ENCODE assay signal across 27 cellular contexts in genomic region chr4:77525538-77525937, GRCh38.
"Had no signal": no experiment of that assay in that cellular context is flagged by ENCODE, and none has a peak within 500 bp of the region (broad histone marks: within the 10 kb centered on the region; RNA-seq: fewer than 3 reads in every experiment).

No MANE protein-coding gene starts in this region.

- H3K9me3 Mint-ChIP-seq: stimulated activated memory B cell treated with anti-CD40 and anti-IgM and Interleukin-4, amounts not matched to agents 10 μg/mL and 1 μg/mL and 100 μg/mL, for 72 hours; type B pancreatic cell had no signal

- H3K27ac Mint-ChIP-seq: immature natural killer cell; mesothelial cell of epicardium; naive thymus-derived CD4-positive, alpha-beta T cell; natural killer cell treated with Interleukin-12 subunit alpha and Interleukin-12 subunit beta and Interleukin-15 and Interleukin-18, amount 100 ng/mL, for 72 hours; progenitor cell of endocrine pancreas; stimulated activated memory B cell treated with anti-CD40 and anti-IgM and Interleukin-4, amounts not matched to agents 10 μg/mL and 1 μg/mL and 100 μg/mL, for 72 hours; stimulated activated naive CD8-positive, alpha-beta T cell treated with anti-CD3 and anti-CD28 coated beads, Interleukin-15, amount 100 ng/mL, for 72 hours; type B pancreatic cell had no signal

- H3K27me3 ChIP-seq: ovary, right atrium auricular region, right lobe of liver, tibial nerve, uterus had no signal

- H3K36me3 Mint-ChIP-seq: mesothelial cell of epicardium; naive thymus-derived CD4-positive, alpha-beta T cell; stimulated activated memory B cell treated with anti-CD40 and anti-IgM and Interleukin-4, amounts not matched to agents 10 μg/mL and 1 μg/mL and 100 μg/mL, for 72 hours; type B pancreatic cell had no signal

- H3K4me1 ChIP-seq: left ventricle myocardium inferior, right atrium auricular region, tibial nerve, uterus had no signal

- H3K4me3 ChIP-seq: left ventricle myocardium inferior, lung, ovary, right atrium auricular region, right lobe of liver, smooth muscle cell, tibial nerve, uterus had no signal

- H3K4me3 Mint-ChIP-seq: immature natural killer cell; mesothelial cell of epicardium; naive thymus-derived CD4-positive, alpha-beta T cell; natural killer cell treated with Interleukin-12 subunit alpha and Interleukin-12 subunit beta and Interleukin-15 and Interleukin-18, amount 100 ng/mL, for 72 hours; stimulated activated memory B cell treated with anti-CD40 and anti-IgM and Interleukin-4, amounts not matched to agents 10 μg/mL and 1 μg/mL and 100 μg/mL, for 72 hours; stimulated activated naive CD8-positive, alpha-beta T cell treated with anti-CD3 and anti-CD28 coated beads, Interleukin-15, amount 100 ng/mL, for 72 hours; type B pancreatic cell had no signal

- H3K9me3 ChIP-seq: ovary, right atrium auricular region, right lobe of liver, uterus had no signal

- DNase-seq: hypothalamus; immature natural killer cell; kidney; left colon; left ventricle myocardium inferior; mesendoderm; naive thymus-derived CD4-positive, alpha-beta T cell; ovary; right lobe of liver; stimulated activated CD4-positive, alpha-beta T cell treated with anti-CD3 and anti-CD28 coated beads, Interleukin-1b, Interleukin-23, amount 100 ng/mL, for 48 hours; stimulated activated CD4-positive, alpha-beta T cell treated with anti-CD3 and anti-CD28 coated beads, Interleukin-2, amount 100 ng/mL, for 48 hours; stimulated activated CD4-positive, alpha-beta T cell treated with anti-CD3 and anti-CD28 coated beads, Interleukin-4, amount 100 ng/mL, for 4 hours; stimulated activated CD8-positive, alpha-beta memory T cell treated with anti-CD3 and anti-CD28 coated beads, Interleukin-4, amount 100 ng/mL, for 48 hours; stimulated activated naive CD4-positive, alpha-beta T cell treated with Interleukin-2 at 50 U/mL for 16 hours; stimulated activated naive CD8-positive, alpha-beta T cell treated with anti-CD3 and anti-CD28 coated beads, Interleukin-15, amount 100 ng/mL, for 72 hours; substantia nigra; uterus had no signal

- FAIRE-seq: islet of Langerhans, kidney had no signal

- H3K36me3 ChIP-seq: left ventricle myocardium inferior, ovary, right atrium auricular region, right lobe of liver, tibial nerve, uterus had no signal

- ATAC-seq: left colon; naive thymus-derived CD4-positive, alpha-beta T cell; natural killer cell treated with Interleukin-12 subunit alpha and Interleukin-12 subunit beta and Interleukin-15 and Interleukin-18, amount 100 ng/mL, for 72 hours; right lobe of liver; stimulated activated memory B cell treated with anti-CD40 and anti-IgM and Interleukin-4, amounts not matched to agents 10 μg/mL and 1 μg/mL and 100 μg/mL, for 72 hours; stimulated activated naive CD8-positive, alpha-beta T cell treated with anti-CD3 and anti-CD28 coated beads, Interleukin-15, amount 100 ng/mL, for 72 hours had no signal

- H3K4me1 Mint-ChIP-seq: immature natural killer cell; mesothelial cell of epicardium; naive thymus-derived CD4-positive, alpha-beta T cell; stimulated activated memory B cell treated with anti-CD40 and anti-IgM and Interleukin-4, amounts not matched to agents 10 μg/mL and 1 μg/mL and 100 μg/mL, for 72 hours; stimulated activated naive CD8-positive, alpha-beta T cell treated with anti-CD3 and anti-CD28 coated beads, Interleukin-15, amount 100 ng/mL, for 72 hours had no signal

- H3K27ac ChIP-seq: left ventricle myocardium inferior, ovary, right atrium auricular region, right lobe of liver, tibial nerve, uterus had no signal
